28 cellular contexts compared by ENCODE assay signal in genomic region chr2:32161296-32161695, GRCh38.
"Had no signal": no experiment of that assay in that cellular context is flagged by ENCODE, and none has a peak within 500 bp of the region (broad histone marks: within the 10 kb centered on the region; RNA-seq: fewer than 3 reads in every experiment).

No MANE protein-coding gene starts in this region.

- H3K27me3 ChIP-seq: brain microvascular endothelial cell, dorsolateral prefrontal cortex had no signal

- H3K27ac Mint-ChIP-seq: activated CD4-positive, alpha-beta memory T cell treated with anti-CD3 and anti-CD28 coated beads, Interleukin-2, amount 10 ng/mL, durations not matched to agents 7 days and 5 days; activated CD4-positive, alpha-beta T cell treated with anti-CD3 and anti-CD28 coated beads, Interleukin-2, amount 10 ng/mL, durations not matched to agents 7 days and 5 days; activated naive CD4-positive, alpha-beta T cell treated with anti-CD3 and anti-CD28 coated beads, Interleukin-2, amount 10 ng/mL, durations not matched to agents 7 days and 5 days; activated naive CD4-positive, alpha-beta T cell treated with anti-CD3 and anti-CD28 coated beads, Interleukin-2, amount 50 U/mL, for 72 hours; activated naive CD8-positive, alpha-beta T cell treated with anti-CD3 and anti-CD28 coated beads, Interleukin-2, amount 10 ng/mL, durations not matched to agents 7 days and 5 days; activated T-cell treated with anti-CD3 and anti-CD28 coated beads, Interleukin-2, amount 50 U/mL, for 24 hours; dendritic cell treated with granulocyte-macrophage colony-stimulating factor and Interleukin-4, amounts not matched to agents 40 ng/mL and 50 ng/mL, for 4 days; endodermal cell; WTC11 had no signal

- H3K9me3 Mint-ChIP-seq: activated CD4-positive, alpha-beta memory T cell treated with anti-CD3 and anti-CD28 coated beads, Interleukin-2, amount 10 ng/mL, durations not matched to agents 7 days and 5 days; activated CD4-positive, alpha-beta T cell treated with anti-CD3 and anti-CD28 coated beads, Interleukin-2, amount 10 ng/mL, durations not matched to agents 7 days and 5 days; activated naive CD8-positive, alpha-beta T cell treated with anti-CD3 and anti-CD28 coated beads, Interleukin-2, amount 10 ng/mL, durations not matched to agents 7 days and 5 days; activated T-cell treated with anti-CD3 and anti-CD28 coated beads, Interleukin-2, amount 50 U/mL, for 24 hours; central memory CD8-positive, alpha-beta T cell; dendritic cell treated with granulocyte-macrophage colony-stimulating factor and Interleukin-4, amounts not matched to agents 40 ng/mL and 50 ng/mL, for 4 days; endodermal cell; WTC11 had no signal

- ATAC-seq: activated naive CD4-positive, alpha-beta T cell treated with anti-CD3 and anti-CD28 coated beads, Interleukin-2, amount 50 U/mL, for 72 hours; activated T-cell treated with anti-CD3 and anti-CD28 coated beads, Interleukin-2, amount 50 U/mL, for 72 hours; esophagus mucosa; WTC11 had no signal

- H3K4me3 ChIP-seq: coronary artery, dorsolateral prefrontal cortex had no signal

- H3K36me3 ChIP-seq: brain microvascular endothelial cell had no signal

- H3K4me3 Mint-ChIP-seq: activated CD4-positive, alpha-beta memory T cell treated with anti-CD3 and anti-CD28 coated beads, Interleukin-2, amount 10 ng/mL, durations not matched to agents 7 days and 5 days; activated CD4-positive, alpha-beta T cell treated with anti-CD3 and anti-CD28 coated beads, Interleukin-2, amount 10 ng/mL, durations not matched to agents 7 days and 5 days; activated naive CD4-positive, alpha-beta T cell treated with anti-CD3 and anti-CD28 coated beads, Interleukin-2, amount 10 ng/mL, durations not matched to agents 7 days and 5 days; activated naive CD8-positive, alpha-beta T cell treated with anti-CD3 and anti-CD28 coated beads, Interleukin-2, amount 10 ng/mL, durations not matched to agents 7 days and 5 days; activated T-cell treated with anti-CD3 and anti-CD28 coated beads, Interleukin-2, amount 50 U/mL, for 24 hours; activated T-cell treated with anti-CD3 and anti-CD28 coated beads, Interleukin-2, amount 50 U/mL, for 72 hours; central memory CD8-positive, alpha-beta T cell; dendritic cell treated with granulocyte-macrophage colony-stimulating factor and Interleukin-4, amounts not matched to agents 40 ng/mL and 50 ng/mL, for 4 days; endodermal cell; WTC11 had no signal

- DNase-seq: activated CD4-positive, alpha-beta memory T cell treated with anti-CD3 and anti-CD28 coated beads, Interleukin-2, amount 10 ng/mL, durations not matched to agents 7 days and 5 days; activated CD4-positive, alpha-beta T cell treated with anti-CD3 and anti-CD28 coated beads for 1 hour; activated CD4-positive, alpha-beta T cell treated with anti-CD3 and anti-CD28 coated beads for 4 hours; activated CD4-positive, alpha-beta T cell treated with anti-CD3 and anti-CD28 coated beads, Interleukin-2, amount 10 ng/mL, durations not matched to agents 7 days and 5 days; activated CD4-positive, alpha-beta T cell treated with anti-CD3 and anti-CD28 coated beads, Interleukin-2, amount 50 U/mL, for 4 hours; activated CD8-positive, alpha-beta memory T cell treated with anti-CD3 and anti-CD28 coated beads, Interleukin-2, amount 50 U/mL, for 48 hours; activated gamma-delta T cell; activated naive CD4-positive, alpha-beta T cell; activated naive CD4-positive, alpha-beta T cell treated with anti-CD3 and anti-CD28 coated beads, Interleukin-2, amount 10 ng/mL, durations not matched to agents 7 days and 5 days; activated naive CD8-positive, alpha-beta T cell treated with anti-CD3 and anti-CD28 coated beads, Interleukin-2, amount 10 ng/mL, durations not matched to agents 7 days and 5 days; activated T-cell treated with anti-CD3 and anti-CD28 coated beads for 4 hours; activated T-cell treated with anti-CD3 and anti-CD28 coated beads, Interleukin-2, amount 50 U/mL, for 24 hours; activated T-cell treated with anti-CD3 and anti-CD28 coated beads, Interleukin-2, amount 50 U/mL, for 72 hours; anterior cingulate cortex; brain microvascular endothelial cell; dorsolateral prefrontal cortex; effector memory CD4-positive, alpha-beta T cell; endodermal cell; foreskin fibroblast; head of caudate nucleus; T-helper 2 cell had no signal

- H3K27ac ChIP-seq: brain microvascular endothelial cell, coronary artery, dorsolateral prefrontal cortex, VCaP had no signal

- H3K27me3 Mint-ChIP-seq: activated CD4-positive, alpha-beta memory T cell treated with anti-CD3 and anti-CD28 coated beads, Interleukin-2, amount 10 ng/mL, durations not matched to agents 7 days and 5 days; activated CD4-positive, alpha-beta T cell treated with anti-CD3 and anti-CD28 coated beads, Interleukin-2, amount 10 ng/mL, durations not matched to agents 7 days and 5 days; activated naive CD4-positive, alpha-beta T cell treated with anti-CD3 and anti-CD28 coated beads, Interleukin-2, amount 10 ng/mL, durations not matched to agents 7 days and 5 days; activated naive CD8-positive, alpha-beta T cell treated with anti-CD3 and anti-CD28 coated beads, Interleukin-2, amount 10 ng/mL, durations not matched to agents 7 days and 5 days; activated T-cell treated with anti-CD3 and anti-CD28 coated beads, Interleukin-2, amount 50 U/mL, for 24 hours; central memory CD8-positive, alpha-beta T cell; dendritic cell treated with granulocyte-macrophage colony-stimulating factor and Interleukin-4, amounts not matched to agents 40 ng/mL and 50 ng/mL, for 4 days had no signal
